23 cellular contexts compared by ENCODE assay signal in the genomic region with DNA sequence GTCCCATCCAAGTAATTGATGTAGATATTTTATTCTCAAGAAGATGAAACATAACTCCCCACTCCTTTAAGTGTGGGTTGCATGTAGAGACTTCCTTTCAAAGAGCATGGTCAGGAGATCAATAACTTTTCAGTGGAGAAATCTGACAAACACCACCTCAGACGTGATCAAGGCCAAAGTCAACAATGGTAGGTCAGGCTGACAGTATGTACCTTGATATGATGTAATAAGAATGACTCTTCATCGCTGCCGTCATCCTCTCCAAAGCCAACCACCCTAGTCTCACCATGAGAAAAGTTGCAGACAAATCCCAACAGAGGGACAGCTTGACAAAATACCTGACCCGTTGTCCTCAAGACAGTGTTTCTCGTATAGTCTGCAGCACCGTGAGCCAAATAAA.
DNase-seq lines count a peak whose midpoint lies in the region; ATAC-seq, FAIRE-seq and TF ChIP-seq lines count a peak whose summit lies in the region.
"Had no signal": no experiment of that assay in that cellular context is flagged by ENCODE, and none has a peak within 500 bp of the region (broad histone marks: within the 10 kb centered on the region; RNA-seq: fewer than 3 reads in every experiment).

No MANE protein-coding gene starts in this region.

- H3K27me3 ChIP-seq in IMR-90 (ENCODE audit: control insufficient read depth, insufficient read depth, low read length), result no peaks in the 10 kb centered on the region; the same call in 1 of the 2 replicates
- no peaks in the 10 kb centered on the region for H3K27me3 ChIP-seq in right lobe of liver
- no peaks in the 10 kb centered on the region for H3K27me3 ChIP-seq in pancreas
- H3K27me3 ChIP-seq: BLaER1 treated with 17β-estradiol and CSF1 and Interleukin-3, amounts not matched to agents 10 nM and 100 nM had no signal

- TF ChIP-seq RAD21 in IMR-90 (IDR thresholded peaks at IDR 0.05; ENCODE audit: low read length), result no peak

- H3K9me3 ChIP-seq in IMR-90 (ENCODE audit: control insufficient read depth, insufficient read depth, low read length), result 0 out of 2 replicates have a peak, but pooled peaks cover 2% of the 10 kb centered on the region
- no peaks in the 10 kb centered on the region for H3K9me3 ChIP-seq in right lobe of liver
- no peaks in the 10 kb centered on the region for H3K9me3 ChIP-seq in pancreas

- peaks cover 5% of the 10 kb centered on the region for H3K4me1 Mint-ChIP-seq in MCF 10A (ENCODE audit: insufficient read depth, unreplicated experiment)
- H3K4me1 Mint-ChIP-seq: B cell had no signal

- H4K5ac ChIP-seq in IMR-90 (ENCODE audit: low read depth, low read length), result no peak overlapping the region

- no peak overlapping the region for H4K8ac ChIP-seq in IMR-90 (ENCODE audit: low read depth in 2 of 2, low read length in 2 of 2)

- no peak overlapping the region for H2BK120ac ChIP-seq in IMR-90 (ENCODE audit: low read depth, low read length)

- H3K18ac ChIP-seq in IMR-90 (ENCODE audit: low read depth, low read length), result no peak overlapping the region

- no peak overlapping the region for H3K14ac ChIP-seq in IMR-90 (replicated peaks; ENCODE audit: low read depth, low read length)

- H2BK15ac ChIP-seq in IMR-90 (ENCODE audit: low read depth, low read length), result no peak overlapping the region

- no peak overlapping the region for H2AK9ac ChIP-seq in IMR-90 (replicated peaks; ENCODE audit: low read depth, low read length, poor library complexity)

- no peak overlapping the region for H3K4me3 Mint-ChIP-seq in MCF 10A (ENCODE audit: unreplicated experiment)
- H3K4me3 Mint-ChIP-seq: B cell; CD4-positive, alpha-beta T cell; CD8-positive, alpha-beta T cell had no signal

- no peak overlapping the region for H4K91ac ChIP-seq in IMR-90 (ENCODE audit: insufficient read depth, low read depth, low read length)

- H4K20me1 ChIP-seq in IMR-90 (ENCODE audit: insufficient read depth, low read length), result no peaks in the 10 kb centered on the region
- H4K20me1 ChIP-seq: BLaER1 treated with 17β-estradiol and CSF1 and Interleukin-3, amounts not matched to agents 10 nM and 100 nM had no signal

- H3K27me3 Mint-ChIP-seq in MCF 10A (ENCODE audit: insufficient read depth, unreplicated experiment), result no peaks in the 10 kb centered on the region
- H3K27me3 Mint-ChIP-seq: B cell; CD4-positive, alpha-beta T cell had no signal

- no peaks in the 10 kb centered on the region for H3K79me1 ChIP-seq in IMR-90 (ENCODE audit: low read depth in 1 of 2, low read length in 2 of 2)

- H3K9me1 ChIP-seq in IMR-90 (ENCODE audit: insufficient read depth, low read length), result no peaks in the 10 kb centered on the region

- H3K36me3 ChIP-seq in IMR-90 (ENCODE audit: control insufficient read depth, insufficient read depth, low read length) (no peaks in the 10 kb centered on the region), right lobe of liver (no peaks in the 10 kb centered on the region), pancreas (no peaks in the 10 kb centered on the region)

- no peaks in the 10 kb centered on the region for H3K36me3 Mint-ChIP-seq in MCF 10A (ENCODE audit: insufficient read depth, unreplicated experiment)
- H3K36me3 Mint-ChIP-seq: CD8-positive, alpha-beta T cell had no signal

- TF ChIP-seq POLR2A in IMR-90 (IDR thresholded peaks at IDR 0.05; ENCODE audit: low read depth, low read length), result no peak
- no peak for TF ChIP-seq POLR2A in right lobe of liver (IDR thresholded peaks at IDR 0.05)

- H2BK5ac ChIP-seq in IMR-90 (ENCODE audit: low read depth, low read length, poor library complexity, severe bottlenecking), result no peak overlapping the region

- in situ Hi-C loops in IMR-90 (cut with MboI; ENCODE audit: low sequenced_read_pairs), result no loop called here

- no peak overlapping the region for H3K23ac ChIP-seq in IMR-90 (ENCODE audit: low read depth, low read length)

- intact Hi-C loops in IMR-90 (cut with micrococcal nuclease) (no loop called here), right lobe of liver (cut with DNase I) (no loop called here), pancreas (cut with DNase I) (no loop called here), MCF 10A (cut with micrococcal nuclease) (no loop called here)

- TF ChIP-seq CTCF in IMR-90 (conservative IDR thresholded peaks at IDR 0.05; ENCODE audit: low read depth, low read length) (no peak), right lobe of liver (IDR thresholded peaks at IDR 0.05) (no peak), pancreas (IDR thresholded peaks at IDR 0.05) (no peak), MCF 10A (IDR thresholded peaks at IDR 0.05; ENCODE audit: unreplicated experiment) (no peak)

- H2AFZ ChIP-seq in IMR-90 (replicated peaks; ENCODE audit: low read length, poor library complexity), result peak overlapping the region; percentile 11

- no peak overlapping the region for H3K9ac ChIP-seq in IMR-90 (ENCODE audit: low read depth, low read length)
- H3K9ac ChIP-seq: BLaER1 treated with 17β-estradiol and CSF1 and Interleukin-3, amounts not matched to agents 10 nM and 100 nM had no signal

- FAIRE-seq in pancreas (lab: Jason Lieb, UNC), result no peak
- FAIRE-seq: A549, D721Med, G401.6, GM12891, GM19239 had no signal

- DNase-seq in IMR-90, result no peak
- no peak for DNase-seq in left lobe of liver (ENCODE audit: low spot score)
- no peak for DNase-seq in right lobe of liver
- peak in 1 of 6 donors; percentile 10 for DNase-seq in pancreas
- no peak for DNase-seq in stimulated activated CD4-positive, alpha-beta T cell treated with anti-CD3 and anti-CD28 coated beads, Interleukin-15, amount 100 ng/mL, for 24 hours
- DNase-seq in MCF 10A (ENCODE audit: unreplicated experiment), result no peak
- no peak for DNase-seq in activated effector memory CD4-positive, alpha-beta T cell treated with anti-CD3 and anti-CD28 coated beads, Interleukin-2, amount 50 U/mL, for 16 hours
- DNase-seq: AML-193; Caco-2; Calu3; CD4-positive, alpha-beta T cell; CD8-positive, alpha-beta T cell; DMS79 treated with DMSO at 0.1 percent for 48 hours; GF-D8 had no signal

- H2AK5ac ChIP-seq in IMR-90 (ENCODE audit: low read depth, low read length), result no peak overlapping the region

- POLR2A ChIA-PET in IMR-90 (lab: Charles Lee; ENCODE audit: unreplicated experiment) (no interaction called here), MCF 10A (lab: Yijun Ruan, JAX) (no interaction called here)

- CTCF ChIA-PET in IMR-90 (lab: Yijun Ruan, JAX), result no interaction called here
- CTCF ChIA-PET in MCF 10A (lab: Yijun Ruan, JAX), result no interaction called here

- no peaks in the 10 kb centered on the region for H3K9me3 Mint-ChIP-seq in MCF 10A (ENCODE audit: unreplicated experiment)
- H3K9me3 Mint-ChIP-seq: CD4-positive, alpha-beta T cell; CD8-positive, alpha-beta T cell had no signal

- no peak for ATAC-seq in IMR-90 (ENCODE audit: low read depth)
- ATAC-seq in left lobe of liver, result peak; percentile 49
- peak; percentile 37 to 83 (median 68) for ATAC-seq in right lobe of liver
- ATAC-seq in pancreas, result peak in 3 of 4 donors; percentile 24 to 66 (median 55)
- ATAC-seq: A549; CD8-positive, alpha-beta T cell had no signal

- no peak overlapping the region for H3K4ac ChIP-seq in IMR-90 (ENCODE audit: low read depth, low read length)

- no peak overlapping the region for H3K27ac ChIP-seq in IMR-90 (ENCODE audit: insufficient read depth, low read length)
- H3K27ac ChIP-seq in right lobe of liver, result no peak overlapping the region
- H3K27ac ChIP-seq in pancreas, result no peak overlapping the region
- H3K27ac ChIP-seq: 22Rv1; A549; BLaER1 treated with 17β-estradiol and CSF1 and Interleukin-3, amounts not matched to agents 10 nM and 100 nM; C4-2B had no signal

- 60% methylated on average over 2 of the region's 6 CpGs; no CpG with 5 or more reads in 1 of the 2 experiments for WGBS in IMR-90 (ENCODE audit: extremely low coverage in 2 of 2, insufficient read length in 1 of 2), 2 experiments
- WGBS in right lobe of liver (ENCODE audit: insufficient coverage, low coverage, low lambda C conversion rate, missing lambda C conversion rate), result 51% methylated on average over 6 of the region's 6 CpGs
- 54 to 58% methylated on average over 6 of the region's 6 CpGs for WGBS in pancreas, 2 donors

- dilution Hi-C loops in IMR-90 (cut with HindIII; ENCODE audit: low sequenced_read_pairs, unreplicated experiment), result no loop called here

- no peak overlapping the region for H3K4me2 ChIP-seq in IMR-90 (ENCODE audit: low read depth, low read length)
- H3K4me2 ChIP-seq: A549; BLaER1 treated with 17β-estradiol and CSF1 and Interleukin-3, amounts not matched to agents 10 nM and 100 nM had no signal

- no peak overlapping the region for H3K27ac Mint-ChIP-seq in MCF 10A (ENCODE audit: low read depth, unreplicated experiment)
- H3K27ac Mint-ChIP-seq: B cell; CD4-positive, alpha-beta T cell; CD8-positive, alpha-beta T cell had no signal

- no peak overlapping the region for H2BK20ac ChIP-seq in IMR-90 (ENCODE audit: low read depth, low read length)

- no peak overlapping the region for H3K56ac ChIP-seq in IMR-90 (ENCODE audit: extremely low read depth, insufficient read depth, low read length)

- H3K4me1 ChIP-seq in IMR-90 (ENCODE audit: control insufficient read depth, insufficient read depth, low read length) (no peaks in the 10 kb centered on the region), right lobe of liver (no peaks in the 10 kb centered on the region), pancreas (no peaks in the 10 kb centered on the region)
- H3K4me1 ChIP-seq: BLaER1 treated with 17β-estradiol and CSF1 and Interleukin-3, amounts not matched to agents 10 nM and 100 nM; Caco-2 had no signal

- BruUV-seq in IMR-90 (replicated peaks; lab: Mats Ljungman, UMichigan) (no TSS peak), MCF 10A (replicated peaks; lab: Mats Ljungman, UMichigan) (no TSS peak)

- H3K4me3 ChIP-seq in IMR-90 (ENCODE audit: insufficient read depth, low read depth, low read length) (no peak overlapping the region), right lobe of liver (no peak overlapping the region), pancreas (no peak overlapping the region)
- H3K4me3 ChIP-seq: A549; BLaER1 treated with 17β-estradiol and CSF1 and Interleukin-3, amounts not matched to agents 10 nM and 100 nM had no signal

TF ChIP-seq in IMR-90, 13 proteins besides CTCF, POLR2A, EP300 and RAD21 (continues in another document):
- TF ChIP-seq BHLHE40 (IDR thresholded peaks at IDR 0.05; ENCODE audit: low read depth, low read length), result no peak
- TF ChIP-seq, protein P1, sequence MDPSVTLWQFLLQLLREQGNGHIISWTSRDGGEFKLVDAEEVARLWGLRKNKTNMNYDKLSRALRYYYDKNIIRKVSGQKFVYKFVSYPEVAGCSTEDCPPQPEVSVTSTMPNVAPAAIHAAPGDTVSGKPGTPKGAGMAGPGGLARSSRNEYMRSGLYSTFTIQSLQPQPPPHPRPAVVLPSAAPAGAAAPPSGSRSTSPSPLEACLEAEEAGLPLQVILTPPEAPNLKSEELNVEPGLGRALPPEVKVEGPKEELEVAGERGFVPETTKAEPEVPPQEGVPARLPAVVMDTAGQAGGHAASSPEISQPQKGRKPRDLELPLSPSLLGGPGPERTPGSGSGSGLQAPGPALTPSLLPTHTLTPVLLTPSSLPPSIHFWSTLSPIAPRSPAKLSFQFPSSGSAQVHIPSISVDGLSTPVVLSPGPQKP (IDR thresholded peaks at IDR 0.05; ENCODE audit: borderline replicate concordance, low read depth, low read length), result no peak
